8 cellular contexts compared by ENCODE assay signal in the genomic region with DNA sequence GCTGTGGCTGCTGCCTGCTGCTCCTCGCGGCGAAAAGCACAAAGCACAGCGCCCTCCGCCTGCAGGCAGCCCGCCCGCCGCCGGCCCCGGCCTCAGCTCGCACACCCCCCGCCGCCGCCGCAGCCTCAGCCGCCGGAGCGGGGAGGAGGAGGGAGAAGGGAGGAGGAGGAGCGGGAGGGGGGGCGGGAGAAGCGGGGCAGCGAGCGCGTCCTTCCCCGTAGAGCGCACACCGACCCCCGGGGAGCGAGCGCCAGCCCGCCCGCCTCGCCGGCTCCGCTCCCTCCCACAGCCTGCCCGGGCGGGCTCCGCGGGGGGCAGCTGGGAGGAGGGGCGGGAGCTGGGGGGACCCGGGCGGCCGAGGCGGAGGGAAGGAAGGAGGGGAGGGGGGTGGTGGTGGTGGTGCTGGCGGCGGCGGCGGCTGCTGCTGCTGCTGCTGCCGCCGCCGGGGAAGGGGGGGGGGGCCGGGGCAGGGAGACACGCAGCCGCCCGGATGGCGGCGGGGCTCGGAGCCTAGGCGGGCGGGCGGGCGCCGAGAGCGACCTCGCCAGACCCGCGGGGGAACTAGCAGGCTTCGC. TPM values are rescaled to one million over a fixed set of nuclear protein-coding genes. Genes with fewer than 3 reads are reported as not detected.
DNase-seq lines count a peak whose midpoint lies in the region; ATAC-seq and TF ChIP-seq lines count a peak whose summit lies in the region.

Gene UBTF (minus strand): TSS at position 40 of the 575 bp plus-strand sequence. CDS start 1,446 bp downstream, outside the sequence.

- CTCF ChIA-PET in activated CD8-positive, alpha-beta T cell treated with anti-CD3 and anti-CD28 coated beads, Interleukin-2, amount 10 ng/mL, durations not matched to agents 7 days and 5 days (lab: Charles Lee), result interaction anchor here (1.0 to 4.8 kb wide), 8 partner anchors 9 to 111 kb away, joined by 3 to 45 read pairs (median 8); partner anchors contain the start of gene TMUB2

- DNase-seq in GM12865 (ENCODE audit: low read depth) (peak; percentile 80), NCI-H446 treated with DMSO at 0.1 percent for 48 hours (lab: John Stamatoyannopoulos, UW) (peak; percentile 38), memory B cell (ENCODE audit: low spot score in 2 of 2) (peak; percentile 60 to 65)
- peak; percentile 75 for DNase-seq in activated CD8-positive, alpha-beta T cell treated with anti-CD3 and anti-CD28 coated beads, Interleukin-2, amount 10 ng/mL, durations not matched to agents 7 days and 5 days
- DNase-seq in stimulated activated CD8-positive, alpha-beta memory T cell treated with anti-CD3 and anti-CD28 coated beads, Interleukin-12 subunit alpha, Interleukin-12 subunit beta, amount 100 ng/mL, for 4 hours (ENCODE audit: low read depth), result peak; percentile 67

- POLR2A ChIA-PET in activated CD8-positive, alpha-beta T cell treated with anti-CD3 and anti-CD28 coated beads, Interleukin-2, amount 10 ng/mL, durations not matched to agents 7 days and 5 days (lab: Charles Lee), result interaction anchor here (0.6 to 6.6 kb wide), 12 partner anchors 9 to 105 kb away, joined by 3 to 59 read pairs (median 4); partner anchors contain the start of genes HDAC5, SLC25A39 and TMUB2

- no peaks in the 10 kb centered on the region for H3K36me3 ChIP-seq in endocrine pancreas (ENCODE audit: control insufficient read depth, insufficient read depth, low read length)

- peak; percentile 8 for TF ChIP-seq CTCF in GM12865 (IDR thresholded peaks at IDR 0.05; ENCODE audit: insufficient read depth, low read depth, low read length, missing control alignments)

- H3K4me1 ChIP-seq in endocrine pancreas (ENCODE audit: control insufficient read depth, insufficient read depth, low read length), result peaks cover 5% of the 10 kb centered on the region

- H3K4me3 ChIP-seq in GM12865 (ENCODE audit: low read depth, low read length) (peak within 1 kb of the TSS; percentile 76), endocrine pancreas (ENCODE audit: control insufficient read depth, insufficient read depth, low read length) (no peak within 1 kb of the TSS)

- H3K9me3 ChIP-seq in endocrine pancreas (ENCODE audit: control insufficient read depth, low read length), result no peaks in the 10 kb centered on the region

- H3K27me3 Mint-ChIP-seq in activated CD8-positive, alpha-beta T cell treated with anti-CD3 and anti-CD28 coated beads, Interleukin-2, amount 10 ng/mL, durations not matched to agents 7 days and 5 days (ENCODE audit: low read depth), result no peaks in the 10 kb centered on the region
- H3K27me3 Mint-ChIP-seq in memory B cell, result no peaks in the 10 kb centered on the region

- ATAC-seq in HG03025 (IDR thresholded peaks at IDR 0.05; ENCODE audit: low FRiP score, unreplicated experiment) (peak; percentile 7), memory B cell (ENCODE audit: low read depth) (peak; percentile 31), GM21786 (IDR thresholded peaks at IDR 0.05; ENCODE audit: unreplicated experiment) (no peak)
- peak; percentile 26 for ATAC-seq in activated CD8-positive, alpha-beta T cell treated with anti-CD3 and anti-CD28 coated beads, Interleukin-2, amount 10 ng/mL, durations not matched to agents 7 days and 5 days

- peak within 1 kb of the TSS; percentile 92 for H3K27ac Mint-ChIP-seq in activated CD8-positive, alpha-beta T cell treated with anti-CD3 and anti-CD28 coated beads, Interleukin-2, amount 10 ng/mL, durations not matched to agents 7 days and 5 days
- peak within 1 kb of the TSS; percentile 91 for H3K27ac Mint-ChIP-seq in memory B cell

- peak within 1 kb of the TSS; percentile 97 for H3K4me3 Mint-ChIP-seq in activated CD8-positive, alpha-beta T cell treated with anti-CD3 and anti-CD28 coated beads, Interleukin-2, amount 10 ng/mL, durations not matched to agents 7 days and 5 days
- H3K4me3 Mint-ChIP-seq in memory B cell, result peak within 1 kb of the TSS; percentile 93

- no peaks in the 10 kb centered on the region for H3K27me3 ChIP-seq in endocrine pancreas (ENCODE audit: control insufficient read depth, insufficient read depth, low read length)

- peak within 1 kb of the TSS; percentile 69 for H3K9ac ChIP-seq in endocrine pancreas (ENCODE audit: control insufficient read depth, insufficient read depth, low read length)

- H3K9me3 Mint-ChIP-seq in activated CD8-positive, alpha-beta T cell treated with anti-CD3 and anti-CD28 coated beads, Interleukin-2, amount 10 ng/mL, durations not matched to agents 7 days and 5 days (ENCODE audit: insufficient read depth), result no peaks in the 10 kb centered on the region
- H3K9me3 Mint-ChIP-seq in memory B cell, result no peaks in the 10 kb centered on the region

- peaks cover 36% of the 10 kb centered on the region for H3K4me1 Mint-ChIP-seq in activated CD8-positive, alpha-beta T cell treated with anti-CD3 and anti-CD28 coated beads, Interleukin-2, amount 10 ng/mL, durations not matched to agents 7 days and 5 days (ENCODE audit: low read depth)
- peaks cover 36% of the 10 kb centered on the region for H3K4me1 Mint-ChIP-seq in memory B cell

- H3K36me3 Mint-ChIP-seq in activated CD8-positive, alpha-beta T cell treated with anti-CD3 and anti-CD28 coated beads, Interleukin-2, amount 10 ng/mL, durations not matched to agents 7 days and 5 days (ENCODE audit: low read depth), result peaks cover 36% of the 10 kb centered on the region
- H3K36me3 Mint-ChIP-seq in memory B cell, result peaks cover 12% of the 10 kb centered on the region

RNA-seq across cellular contexts. Expression of gene UBTF, which starts in this region (rescaled TPM):
- 100 to 1,000 TPM; 165 to 182 TPM for total RNA-seq in activated CD8-positive, alpha-beta T cell treated with anti-CD3 and anti-CD28 coated beads, Interleukin-2, amount 10 ng/mL, durations not matched to agents 7 days and 5 days
